ENCODE assay signal across 1 cellular context in the genomic region with DNA sequence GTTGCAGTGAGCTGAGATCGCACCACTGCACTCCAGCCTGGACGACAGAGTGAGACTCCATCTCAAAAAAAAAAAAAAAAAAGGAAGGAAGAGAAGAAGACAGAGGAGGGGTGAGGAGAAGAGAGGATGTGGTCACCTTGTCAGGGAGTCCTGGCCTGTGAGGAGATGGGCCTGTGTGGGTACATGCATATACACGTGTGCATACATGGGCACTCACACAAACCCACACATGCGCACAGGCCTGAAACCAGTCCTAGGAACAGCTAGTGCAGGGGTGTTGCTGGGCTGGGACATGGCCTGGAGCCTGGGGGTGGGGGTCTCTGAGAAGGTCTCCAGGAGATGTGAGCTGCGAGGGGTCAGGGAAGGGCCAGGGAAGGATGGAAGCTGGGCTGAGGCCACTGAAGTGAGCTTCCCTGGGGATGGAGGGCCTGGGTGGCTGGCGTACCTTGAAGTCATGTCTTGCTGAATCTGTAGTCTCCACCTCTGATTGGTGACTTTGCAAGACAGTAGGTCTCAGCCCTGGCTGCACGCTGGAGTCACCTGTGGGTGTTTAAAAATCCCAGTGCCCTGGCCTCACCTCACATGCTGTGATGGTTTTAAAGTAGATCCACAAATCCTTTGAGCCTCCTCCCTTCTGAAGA.
TF ChIP-seq lines count a peak whose summit lies in the region.

No MANE protein-coding gene starts in this region.

TF ChIP-seq in H1, 55 proteins besides CTCF, POLR2A, EP300 and RAD21:
- no peak for TF ChIP-seq GTF2F1 (IDR thresholded peaks at IDR 0.05; ENCODE audit: borderline replicate concordance, low read depth, low read length)
- no peak for TF ChIP-seq BCL11A (IDR thresholded peaks at IDR 0.05; ENCODE audit: low read depth in 2 of 2, low read length in 2 of 2)
- TF ChIP-seq KDM4A (IDR thresholded peaks at IDR 0.05; ENCODE audit: low read depth, low read length, severe bottlenecking): no peak
- TF ChIP-seq, protein P1, sequence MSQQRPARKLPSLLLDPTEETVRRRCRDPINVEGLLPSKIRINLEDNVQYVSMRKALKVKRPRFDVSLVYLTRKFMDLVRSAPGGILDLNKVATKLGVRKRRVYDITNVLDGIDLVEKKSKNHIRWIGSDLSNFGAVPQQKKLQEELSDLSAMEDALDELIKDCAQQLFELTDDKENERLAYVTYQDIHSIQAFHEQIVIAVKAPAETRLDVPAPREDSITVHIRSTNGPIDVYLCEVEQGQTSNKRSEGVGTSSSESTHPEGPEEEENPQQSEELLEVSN (IDR thresholded peaks at IDR 0.05): no peak
- TF ChIP-seq CHD2 (IDR thresholded peaks at IDR 0.05; ENCODE audit: low read length): no peak
- TF ChIP-seq SUZ12 (IDR thresholded peaks at IDR 0.05; ENCODE audit: low read length): no peak
- no peak for TF ChIP-seq RNF2 (IDR thresholded peaks at IDR 0.05; ENCODE audit: borderline replicate concordance, low read depth, low read length, missing control alignments, poor library complexity, severe bottlenecking)
- TF ChIP-seq POLR2AphosphoS5 (IDR thresholded peaks at IDR 0.05; ENCODE audit: low read depth, low read length): no peak
- TF ChIP-seq PHF8 (conservative IDR thresholded peaks at IDR 0.05; ENCODE audit: low read depth, low read length): no peak
- no peak for TF ChIP-seq SIX5 (IDR thresholded peaks at IDR 0.05; ENCODE audit: low read depth, low read length)
TF ChIP-seq in H1: peak in this region for 0.
